1 cellular context compared by ENCODE assay signal in genomic region chr22:36419177-36419911, GRCh38.
TF ChIP-seq lines count a peak whose summit lies in the region.

No MANE protein-coding gene starts in this region.

TF ChIP-seq in HepG2, 621 proteins besides CTCF, POLR2A, EP300 and RAD21 (continued from another document and continues in another):
- TF ChIP-seq, protein P1, sequence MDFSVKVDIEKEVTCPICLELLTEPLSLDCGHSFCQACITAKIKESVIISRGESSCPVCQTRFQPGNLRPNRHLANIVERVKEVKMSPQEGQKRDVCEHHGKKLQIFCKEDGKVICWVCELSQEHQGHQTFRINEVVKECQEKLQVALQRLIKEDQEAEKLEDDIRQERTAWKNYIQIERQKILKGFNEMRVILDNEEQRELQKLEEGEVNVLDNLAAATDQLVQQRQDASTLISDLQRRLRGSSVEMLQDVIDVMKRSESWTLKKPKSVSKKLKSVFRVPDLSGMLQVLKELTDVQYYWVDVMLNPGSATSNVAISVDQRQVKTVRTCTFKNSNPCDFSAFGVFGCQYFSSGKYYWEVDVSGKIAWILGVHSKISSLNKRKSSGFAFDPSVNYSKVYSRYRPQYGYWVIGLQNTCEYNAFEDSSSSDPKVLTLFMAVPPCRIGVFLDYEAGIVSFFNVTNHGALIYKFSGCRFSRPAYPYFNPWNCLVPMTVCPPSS (IDR thresholded peaks at IDR 0.05) = no peak
- TF ChIP-seq, protein P2, sequence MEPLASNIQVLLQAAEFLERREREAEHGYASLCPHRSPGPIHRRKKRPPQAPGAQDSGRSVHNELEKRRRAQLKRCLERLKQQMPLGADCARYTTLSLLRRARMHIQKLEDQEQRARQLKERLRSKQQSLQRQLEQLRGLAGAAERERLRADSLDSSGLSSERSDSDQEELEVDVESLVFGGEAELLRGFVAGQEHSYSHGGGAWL (CRISPR knock-in tag; IDR thresholded peaks at IDR 0.05) = peak; percentile 49; the same call in 1 of the 2 replicates
- TF ChIP-seq ZNF350 (CRISPR knock-in tag; IDR thresholded peaks at IDR 0.05; ENCODE audit: borderline replicate concordance, low read depth) (peak; percentile 95), CCDC6 (CRISPR knock-in tag; IDR thresholded peaks at IDR 0.05) (0 out of 2 replicates have a peak, but pooled peaks have one; percentile 54), ZSCAN21 (CRISPR knock-in tag; IDR thresholded peaks at IDR 0.05; ENCODE audit: borderline replicate concordance) (no peak), BCL6 (CRISPR knock-in tag; IDR thresholded peaks at IDR 0.05) (peak; percentile 95), ZBTB1 (CRISPR knock-in tag; IDR thresholded peaks at IDR 0.05; ENCODE audit: borderline replicate concordance) (no peak), UBTF (CRISPR knock-in tag; IDR thresholded peaks at IDR 0.05) (peak; percentile 61; the same call in 1 of the 2 replicates), SP2 (CRISPR knock-in tag; IDR thresholded peaks at IDR 0.05) (0 out of 2 replicates have a peak, but pooled peaks have one; percentile 2), ZNF644 (CRISPR knock-in tag; IDR thresholded peaks at IDR 0.05; ENCODE audit: low read depth) (0 out of 2 replicates have a peak, but pooled peaks have one; percentile 9), ZC3H4 (CRISPR knock-in tag; IDR thresholded peaks at IDR 0.05; ENCODE audit: borderline replicate concordance) (peak; percentile 17; the same call in 1 of the 2 replicates), PHF20 (CRISPR knock-in tag; IDR thresholded peaks at IDR 0.05) (no peak), ZNF230 (CRISPR knock-in tag; IDR thresholded peaks at IDR 0.05) (no peak), ZFP41 (CRISPR knock-in tag; IDR thresholded peaks at IDR 0.05; ENCODE audit: borderline replicate concordance) (no peak), HOXA3 (CRISPR knock-in tag; IDR thresholded peaks at IDR 0.05) (peak; percentile 76), GTF2F1 (IDR thresholded peaks at IDR 0.05; ENCODE audit: low read length) (no peak), TEAD3 (CRISPR knock-in tag; optimal IDR thresholded peaks at IDR 0.05; ENCODE audit: borderline replicate concordance) (peak; percentile 96), PAX8 (CRISPR knock-in tag; IDR thresholded peaks at IDR 0.05; ENCODE audit: borderline replicate concordance) (no peak), TERF1 (CRISPR knock-in tag; IDR thresholded peaks at IDR 0.05) (no peak), NFE2 (CRISPR knock-in tag; IDR thresholded peaks at IDR 0.05) (no peak), ZNF138 (CRISPR knock-in tag; IDR thresholded peaks at IDR 0.05; ENCODE audit: low read depth) (no peak), ZKSCAN8 (CRISPR knock-in tag; IDR thresholded peaks at IDR 0.05; ENCODE audit: borderline replicate concordance) (peak; percentile 92), SIN3A (IDR thresholded peaks at IDR 0.05; ENCODE audit: borderline replicate concordance, low read depth, low read length) (peak; percentile 68), KLF16 (CRISPR knock-in tag; IDR thresholded peaks at IDR 0.05) (peak in 1 of 2 experiments; percentile 93; a peak in 2 of 4 replicates), ZNF274 (CRISPR knock-in tag; IDR thresholded peaks at IDR 0.05) (peak; percentile 57; the same call in 1 of the 2 replicates), ZNF549 (CRISPR knock-in tag; IDR thresholded peaks at IDR 0.05) (no peak), TOPORS (CRISPR knock-in tag; IDR thresholded peaks at IDR 0.05) (no peak), ZBTB44 (CRISPR knock-in tag; IDR thresholded peaks at IDR 0.05) (no peak), MTA1 (CRISPR knock-in tag; IDR thresholded peaks at IDR 0.05; ENCODE audit: borderline replicate concordance) (peak; percentile 68), WIZ (CRISPR knock-in tag; IDR thresholded peaks at IDR 0.05) (no peak), ZNF780A (CRISPR knock-in tag; IDR thresholded peaks at IDR 0.05) (no peak), U2AF1 (optimal IDR thresholded peaks at IDR 0.05; ENCODE audit: low read depth, low read length) (peak; percentile 45), MAF1 (CRISPR knock-in tag; IDR thresholded peaks at IDR 0.05; ENCODE audit: borderline replicate concordance) (no peak), TOE1 (CRISPR knock-in tag; IDR thresholded peaks at IDR 0.05) (peak; percentile 76; the same call in 1 of the 2 replicates), HMGA1 (CRISPR knock-in tag; conservative IDR thresholded peaks at IDR 0.05) (no peak), MED1 (CRISPR knock-in tag; IDR thresholded peaks at IDR 0.05) (peak; percentile 98), ZNF503 (CRISPR knock-in tag; IDR thresholded peaks at IDR 0.05) (peak; percentile 98), MIER2 (CRISPR knock-in tag; IDR thresholded peaks at IDR 0.05) (peak; percentile 49; the same call in 1 of the 2 replicates), ZNF570 (CRISPR knock-in tag; IDR thresholded peaks at IDR 0.05; ENCODE audit: borderline replicate concordance) (no peak), RELA (CRISPR knock-in tag; IDR thresholded peaks at IDR 0.05) (0 out of 2 replicates have a peak, but pooled peaks have one; percentile 46), KMT2B (CRISPR knock-in tag; IDR thresholded peaks at IDR 0.05) (0 out of 2 replicates have a peak, but pooled peaks have one; percentile 63), GATAD1 (CRISPR knock-in tag; IDR thresholded peaks at IDR 0.05) (peak; percentile 61; the same call in 1 of the 2 replicates), ZNF468 (CRISPR knock-in tag; IDR thresholded peaks at IDR 0.05) (no peak)
- TF ChIP-seq, protein P3, sequence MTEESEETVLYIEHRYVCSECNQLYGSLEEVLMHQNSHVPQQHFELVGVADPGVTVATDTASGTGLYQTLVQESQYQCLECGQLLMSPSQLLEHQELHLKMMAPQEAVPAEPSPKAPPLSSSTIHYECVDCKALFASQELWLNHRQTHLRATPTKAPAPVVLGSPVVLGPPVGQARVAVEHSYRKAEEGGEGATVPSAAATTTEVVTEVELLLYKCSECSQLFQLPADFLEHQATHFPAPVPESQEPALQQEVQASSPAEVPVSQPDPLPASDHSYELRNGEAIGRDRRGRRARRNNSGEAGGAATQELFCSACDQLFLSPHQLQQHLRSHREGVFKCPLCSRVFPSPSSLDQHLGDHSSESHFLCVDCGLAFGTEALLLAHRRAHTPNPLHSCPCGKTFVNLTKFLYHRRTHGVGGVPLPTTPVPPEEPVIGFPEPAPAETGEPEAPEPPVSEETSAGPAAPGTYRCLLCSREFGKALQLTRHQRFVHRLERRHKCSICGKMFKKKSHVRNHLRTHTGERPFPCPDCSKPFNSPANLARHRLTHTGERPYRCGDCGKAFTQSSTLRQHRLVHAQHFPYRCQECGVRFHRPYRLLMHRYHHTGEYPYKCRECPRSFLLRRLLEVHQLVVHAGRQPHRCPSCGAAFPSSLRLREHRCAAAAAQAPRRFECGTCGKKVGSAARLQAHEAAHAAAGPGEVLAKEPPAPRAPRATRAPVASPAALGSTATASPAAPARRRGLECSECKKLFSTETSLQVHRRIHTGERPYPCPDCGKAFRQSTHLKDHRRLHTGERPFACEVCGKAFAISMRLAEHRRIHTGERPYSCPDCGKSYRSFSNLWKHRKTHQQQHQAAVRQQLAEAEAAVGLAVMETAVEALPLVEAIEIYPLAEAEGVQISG (CRISPR knock-in tag; IDR thresholded peaks at IDR 0.05) = peak; percentile 76
- TF ChIP-seq, protein P4, sequence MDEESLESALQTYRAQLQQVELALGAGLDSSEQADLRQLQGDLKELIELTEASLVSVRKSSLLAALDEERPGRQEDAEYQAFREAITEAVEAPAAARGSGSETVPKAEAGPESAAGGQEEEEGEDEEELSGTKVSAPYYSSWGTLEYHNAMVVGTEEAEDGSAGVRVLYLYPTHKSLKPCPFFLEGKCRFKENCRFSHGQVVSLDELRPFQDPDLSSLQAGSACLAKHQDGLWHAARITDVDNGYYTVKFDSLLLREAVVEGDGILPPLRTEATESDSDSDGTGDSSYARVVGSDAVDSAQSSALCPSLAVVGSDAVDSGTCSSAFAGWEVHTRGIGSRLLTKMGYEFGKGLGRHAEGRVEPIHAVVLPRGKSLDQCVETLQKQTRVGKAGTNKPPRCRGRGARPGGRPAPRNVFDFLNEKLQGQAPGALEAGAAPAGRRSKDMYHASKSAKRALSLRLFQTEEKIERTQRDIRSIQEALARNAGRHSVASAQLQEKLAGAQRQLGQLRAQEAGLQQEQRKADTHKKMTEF (CRISPR knock-in tag; IDR thresholded peaks at IDR 0.05) = peak; percentile 96
- TF ChIP-seq, protein P5, sequence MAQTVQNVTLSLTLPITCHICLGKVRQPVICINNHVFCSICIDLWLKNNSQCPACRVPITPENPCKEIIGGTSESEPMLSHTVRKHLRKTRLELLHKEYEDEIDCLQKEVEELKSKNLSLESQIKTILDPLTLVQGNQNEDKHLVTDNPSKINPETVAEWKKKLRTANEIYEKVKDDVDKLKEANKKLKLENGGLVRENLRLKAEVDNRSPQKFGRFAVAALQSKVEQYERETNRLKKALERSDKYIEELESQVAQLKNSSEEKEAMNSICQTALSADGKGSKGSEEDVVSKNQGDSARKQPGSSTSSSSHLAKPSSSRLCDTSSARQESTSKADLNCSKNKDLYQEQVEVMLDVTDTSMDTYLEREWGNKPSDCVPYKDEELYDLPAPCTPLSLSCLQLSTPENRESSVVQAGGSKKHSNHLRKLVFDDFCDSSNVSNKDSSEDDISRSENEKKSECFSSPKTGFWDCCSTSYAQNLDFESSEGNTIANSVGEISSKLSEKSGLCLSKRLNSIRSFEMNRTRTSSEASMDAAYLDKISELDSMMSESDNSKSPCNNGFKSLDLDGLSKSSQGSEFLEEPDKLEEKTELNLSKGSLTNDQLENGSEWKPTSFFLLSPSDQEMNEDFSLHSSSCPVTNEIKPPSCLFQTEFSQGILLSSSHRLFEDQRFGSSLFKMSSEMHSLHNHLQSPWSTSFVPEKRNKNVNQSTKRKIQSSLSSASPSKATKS (CRISPR knock-in tag; IDR thresholded peaks at IDR 0.05) = no peak
- TF ChIP-seq, protein P6, sequence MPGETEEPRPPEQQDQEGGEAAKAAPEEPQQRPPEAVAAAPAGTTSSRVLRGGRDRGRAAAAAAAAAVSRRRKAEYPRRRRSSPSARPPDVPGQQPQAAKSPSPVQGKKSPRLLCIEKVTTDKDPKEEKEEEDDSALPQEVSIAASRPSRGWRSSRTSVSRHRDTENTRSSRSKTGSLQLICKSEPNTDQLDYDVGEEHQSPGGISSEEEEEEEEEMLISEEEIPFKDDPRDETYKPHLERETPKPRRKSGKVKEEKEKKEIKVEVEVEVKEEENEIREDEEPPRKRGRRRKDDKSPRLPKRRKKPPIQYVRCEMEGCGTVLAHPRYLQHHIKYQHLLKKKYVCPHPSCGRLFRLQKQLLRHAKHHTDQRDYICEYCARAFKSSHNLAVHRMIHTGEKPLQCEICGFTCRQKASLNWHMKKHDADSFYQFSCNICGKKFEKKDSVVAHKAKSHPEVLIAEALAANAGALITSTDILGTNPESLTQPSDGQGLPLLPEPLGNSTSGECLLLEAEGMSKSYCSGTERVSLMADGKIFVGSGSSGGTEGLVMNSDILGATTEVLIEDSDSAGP (CRISPR knock-in tag; IDR thresholded peaks at IDR 0.05; ENCODE audit: borderline replicate concordance) = peak; percentile 67; the same call in 1 of the 2 replicates
